Comparison of ENCODE assay signal across 8 cellular contexts in genomic region chr10:112952282-112952991, GRCh38. TPM values are rescaled to one million over a fixed set of nuclear protein-coding genes. Genes with fewer than 3 reads are reported as not detected.
A peak's percentile ranks its signal among the peaks of the same experiment; 100 is the strongest.
DNase-seq lines count a peak whose midpoint lies in the region; ATAC-seq and TF ChIP-seq lines count a peak whose summit lies in the region.

No MANE protein-coding gene starts in this region.

- peaks cover 66% of the 10 kb centered on the region for H3K79me2 ChIP-seq in GM23338 (replicated peaks; ENCODE audit: insufficient read depth)

- no peak overlapping the region for H2AFZ ChIP-seq in GM23338

- peaks cover 3% of the 10 kb centered on the region; the same call in 1 of the 3 replicates for H3K9me3 Mint-ChIP-seq in GM23338
- H3K9me3 Mint-ChIP-seq in osteocyte (ENCODE audit: unreplicated experiment): no peaks in the 10 kb centered on the region

- peak overlapping the region; percentile 95 for H3K4me2 ChIP-seq in GM23338

- H3K36me3 ChIP-seq in GM23338 (ENCODE audit: insufficient read depth): no peaks in the 10 kb centered on the region

- peaks cover 11% of the 10 kb centered on the region for H3K27me3 Mint-ChIP-seq in GM23338 (ENCODE audit: insufficient read depth, low read depth, poor library complexity)
- H3K27me3 Mint-ChIP-seq in osteocyte (ENCODE audit: unreplicated experiment): no peaks in the 10 kb centered on the region

- ATAC-seq in GM23338: peak; percentile 9
- ATAC-seq in HG02571 (IDR thresholded peaks at IDR 0.05; ENCODE audit: unreplicated experiment): no peak

- H4K20me1 ChIP-seq in GM23338 (replicated peaks; ENCODE audit: insufficient read depth): no peaks in the 10 kb centered on the region

- DNase-seq in GM23338 (ENCODE audit: low spot score) (peak; percentile 61), foreskin fibroblast (peak in 1 of 2 donors; percentile 58), osteocyte (ENCODE audit: extremely low spot score, unreplicated experiment) (no peak), DMS114 treated with DMSO at 0.1 percent for 48 hours (lab: John Stamatoyannopoulos, UW; ENCODE audit: unreplicated experiment) (no peak), HPDE6-E6E7 (ENCODE audit: extremely low spot score) (no peak), UCSD-AML1 (lab: John Stamatoyannopoulos, UW; ENCODE audit: unreplicated experiment) (no peak)

- H3K27ac ChIP-seq in GM23338 (ENCODE audit: low read depth) (peak overlapping the region; percentile 98), VCaP (peak overlapping the region; percentile 78)

- H3K9me2 ChIP-seq in GM23338 (ENCODE audit: insufficient read depth): no peaks in the 10 kb centered on the region

- H3F3A ChIP-seq in GM23338 (replicated peaks; ENCODE audit: low read depth): peaks cover 6% of the 10 kb centered on the region; the same call in 1 of the 2 replicates

- peaks cover 46% of the 10 kb centered on the region for H3K4me1 ChIP-seq in GM23338 (ENCODE audit: insufficient read depth)

- peak overlapping the region; percentile 98 for H3K27ac Mint-ChIP-seq in GM23338
- H3K27ac Mint-ChIP-seq in osteocyte (ENCODE audit: unreplicated experiment): peak overlapping the region; percentile 100

- no peak for TF ChIP-seq CTCF in GM23338 (conservative IDR thresholded peaks at IDR 0.05; ENCODE audit: low read depth in 2 of 2)
- TF ChIP-seq CTCF in VCaP (conservative IDR thresholded peaks at IDR 0.05): no peak
- no peak for TF ChIP-seq CTCF in foreskin fibroblast (IDR thresholded peaks at IDR 0.05; ENCODE audit: low read depth, low read length)
- no peak for TF ChIP-seq CTCF in osteocyte (IDR thresholded peaks at IDR 0.05)

- peak overlapping the region; percentile 83 for H3K4me3 ChIP-seq in GM23338
- peak overlapping the region; percentile 73 to 96 for H3K4me3 ChIP-seq in foreskin fibroblast (ENCODE audit: low read depth in 1 of 2, low read length in 2 of 2)

- peaks cover 33% of the 10 kb centered on the region for H3K36me3 Mint-ChIP-seq in GM23338 (ENCODE audit: low read depth)
- peaks cover 11% of the 10 kb centered on the region for H3K36me3 Mint-ChIP-seq in osteocyte (ENCODE audit: unreplicated experiment)

- no peaks in the 10 kb centered on the region for H3K27me3 ChIP-seq in GM23338 (ENCODE audit: insufficient read depth)

- H3K4me1 Mint-ChIP-seq in GM23338 (peaks cover 58% of the 10 kb centered on the region), osteocyte (ENCODE audit: unreplicated experiment) (peaks cover 46% of the 10 kb centered on the region)

- peak overlapping the region; percentile 99 for H3K4me3 Mint-ChIP-seq in GM23338
- H3K4me3 Mint-ChIP-seq in osteocyte (ENCODE audit: unreplicated experiment): peak overlapping the region; percentile 95

TF ChIP-seq in GM23338, 12 proteins besides CTCF, POLR2A, EP300 and RAD21:
- TF ChIP-seq POLR2AphosphoS5 (IDR thresholded peaks at IDR 0.05; ENCODE audit: low read depth): no peak
- TF ChIP-seq REST (IDR thresholded peaks at IDR 0.05; ENCODE audit: unreplicated experiment): no peak
- no peak for TF ChIP-seq ZNF114 (CRISPR knock-in tag; IDR thresholded peaks at IDR 0.05)
- TF ChIP-seq NANOG (IDR thresholded peaks at IDR 0.05; ENCODE audit: borderline replicate concordance): no peak
- TF ChIP-seq JUNB (IDR thresholded peaks at IDR 0.05; ENCODE audit: unreplicated experiment): no peak
- TF ChIP-seq EZH2 (IDR thresholded peaks at IDR 0.05; ENCODE audit: low read depth, unreplicated experiment): no peak
- TF ChIP-seq, protein P1, sequence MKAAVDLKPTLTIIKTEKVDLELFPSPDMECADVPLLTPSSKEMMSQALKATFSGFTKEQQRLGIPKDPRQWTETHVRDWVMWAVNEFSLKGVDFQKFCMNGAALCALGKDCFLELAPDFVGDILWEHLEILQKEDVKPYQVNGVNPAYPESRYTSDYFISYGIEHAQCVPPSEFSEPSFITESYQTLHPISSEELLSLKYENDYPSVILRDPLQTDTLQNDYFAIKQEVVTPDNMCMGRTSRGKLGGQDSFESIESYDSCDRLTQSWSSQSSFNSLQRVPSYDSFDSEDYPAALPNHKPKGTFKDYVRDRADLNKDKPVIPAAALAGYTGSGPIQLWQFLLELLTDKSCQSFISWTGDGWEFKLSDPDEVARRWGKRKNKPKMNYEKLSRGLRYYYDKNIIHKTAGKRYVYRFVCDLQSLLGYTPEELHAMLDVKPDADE (IDR thresholded peaks at IDR 0.05): no peak
- TF ChIP-seq STAT1 (IDR thresholded peaks at IDR 0.05; ENCODE audit: unreplicated experiment): no peak

RNA-seq across cellular contexts. Expression of gene TCF7L2, which starts 2.4 kb away (rescaled TPM):
- 27.0 and 32.2 TPM in 2 replicates for total RNA-seq in GM23338 (2014; rRNA removed; shearing (Covaris generic))
- polyA plus RNA-seq in GM23338 (2016; fragmentation: Nextera tagmentation; extraction: Ambion mirVana): 80.8 and 89.7 TPM in 2 replicates
- total RNA-seq in osteocyte: 86.9 and 88.2 TPM in 2 replicates
